ENCODE assay signal across 8 cellular contexts in the genomic region with DNA sequence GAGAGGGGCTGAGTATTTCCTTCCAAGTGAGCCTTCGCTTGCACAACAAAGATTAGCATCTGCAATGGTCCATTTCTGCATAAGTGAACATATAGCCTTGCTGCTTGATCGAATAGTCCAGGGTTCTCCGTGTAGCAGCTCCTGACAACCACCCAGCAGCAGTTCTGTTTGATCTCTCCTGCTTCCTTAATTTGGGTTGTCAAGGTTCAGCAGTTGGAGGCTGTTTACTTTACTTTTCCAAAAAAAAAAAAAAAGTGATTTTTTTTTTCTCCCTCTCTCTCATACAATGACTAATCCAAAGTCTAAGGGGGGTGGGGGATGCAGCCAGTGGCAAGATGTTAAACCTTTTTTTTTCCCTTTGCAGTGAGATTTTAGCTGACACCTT. TPM values are rescaled to one million over a fixed set of nuclear protein-coding genes. Genes with fewer than 3 reads are reported as not detected.
DNase-seq lines count a peak whose midpoint lies in the region; ATAC-seq, FAIRE-seq and TF ChIP-seq lines count a peak whose summit lies in the region.

No MANE protein-coding gene starts in this region.

- H3K27me3 ChIP-seq in CD4-positive, alpha-beta memory T cell (ENCODE audit: insufficient read depth, low read length), result no peaks in the 10 kb centered on the region
- H3K27me3 ChIP-seq in astrocyte (ENCODE audit: insufficient read depth, low read length), result no peaks in the 10 kb centered on the region
- H3K27me3 ChIP-seq in muscle layer of duodenum (ENCODE audit: low read depth, low read length), result no peaks in the 10 kb centered on the region

- H3K9ac ChIP-seq in astrocyte (ENCODE audit: low read length), result peak overlapping the region; percentile 99

- H3K4me1 ChIP-seq in CD4-positive, alpha-beta memory T cell (ENCODE audit: insufficient read depth, low read length), result peaks cover 12% of the 10 kb centered on the region
- H3K4me1 ChIP-seq in astrocyte (ENCODE audit: insufficient read depth, low read length) (peaks cover 16% of the 10 kb centered on the region), muscle layer of duodenum (ENCODE audit: control insufficient read depth in 1 of 2, insufficient read depth in 2 of 2, low read length in 2 of 2) (peaks cover 14 to 35% of the 10 kb centered on the region in 2 donors)

- no peaks in the 10 kb centered on the region for H3K9me3 Mint-ChIP-seq in CD4-positive, alpha-beta memory T cell
- no peaks in the 10 kb centered on the region for H3K9me3 Mint-ChIP-seq in astrocyte (ENCODE audit: unreplicated experiment)

- peaks cover 8 to 33% (median 14%) of the 10 kb centered on the region in 4 donors for H3K4me1 Mint-ChIP-seq in CD4-positive, alpha-beta memory T cell
- H3K4me1 Mint-ChIP-seq in astrocyte (ENCODE audit: low read depth, unreplicated experiment), result peaks cover 35% of the 10 kb centered on the region

- POLR2A ChIA-PET in CD4-positive, alpha-beta memory T cell (lab: Charles Lee; ENCODE audit: partially characterized antibody), result no interaction called here

- no peaks in the 10 kb centered on the region for H3K36me3 ChIP-seq in CD4-positive, alpha-beta memory T cell (ENCODE audit: insufficient read depth, low read length)
- H3K36me3 ChIP-seq in astrocyte (ENCODE audit: insufficient read depth, low read length), result peaks cover 17% of the 10 kb centered on the region
- H3K36me3 ChIP-seq in muscle layer of duodenum (ENCODE audit: control insufficient read depth in 1 of 2, insufficient read depth in 2 of 2, low read length in 2 of 2), result no peaks in the 10 kb centered on the region

- peaks cover 97% of the 10 kb centered on the region for H3K79me2 ChIP-seq in astrocyte (ENCODE audit: insufficient read depth, low read length)

- H4K20me1 ChIP-seq in astrocyte (ENCODE audit: insufficient read depth, low read length), result peaks cover 22% of the 10 kb centered on the region

- H3K4me2 ChIP-seq in astrocyte (ENCODE audit: low read length), result peak overlapping the region; percentile 88

- intact Hi-C loops in CD4-positive, alpha-beta memory T cell (cut with micrococcal nuclease), result loop anchor here (5.0 to 10.0 kb wide), 8 partner anchors 122 to 865 kb away; a partner anchor contains a TSS

- ATAC-seq in HG03175 (IDR thresholded peaks at IDR 0.05; ENCODE audit: unreplicated experiment), result no peak
- ATAC-seq in HG03571 (IDR thresholded peaks at IDR 0.05; ENCODE audit: unreplicated experiment), result no peak
- ATAC-seq in HG03135 (IDR thresholded peaks at IDR 0.05; ENCODE audit: unreplicated experiment), result no peak

- no peak for TF ChIP-seq CTCF in astrocyte (IDR thresholded peaks at IDR 0.05; ENCODE audit: insufficient read depth, low read depth, low read length)

- no peak overlapping the region for H3K4me3 ChIP-seq in CD4-positive, alpha-beta memory T cell (ENCODE audit: low read length in 2 of 2)
- H3K4me3 ChIP-seq in astrocyte (ENCODE audit: insufficient read depth, low read depth, low read length) (peak overlapping the region; percentile 86), muscle layer of duodenum (ENCODE audit: low read depth in 1 of 2, low read length in 2 of 2) (peak overlapping the region; percentile 47 to 95)

- peak overlapping the region in 6 of 8 donors; percentile 3 to 52 (median 36) for H3K4me3 Mint-ChIP-seq in CD4-positive, alpha-beta memory T cell
- peak overlapping the region; percentile 92 for H3K4me3 Mint-ChIP-seq in astrocyte (ENCODE audit: unreplicated experiment)

- DNase-seq in CD4-positive, alpha-beta memory T cell, result no peak
- peak; percentile 71 for DNase-seq in M059J (ENCODE audit: low read depth)
- peak; percentile 73 for DNase-seq in astrocyte (ENCODE audit: low read depth)
- no peak for DNase-seq in activated gamma-delta T cell (lab: John Stamatoyannopoulos, UW)

- no peaks in the 10 kb centered on the region for H3K9me3 ChIP-seq in CD4-positive, alpha-beta memory T cell (ENCODE audit: control insufficient read depth in 1 of 2, low read length in 2 of 2)
- H3K9me3 ChIP-seq in astrocyte (ENCODE audit: insufficient read depth, low read depth, low read length) (no peaks in the 10 kb centered on the region), muscle layer of duodenum (ENCODE audit: control insufficient read depth in 1 of 2, low read length in 2 of 2) (no peaks in the 10 kb centered on the region)

- peaks cover 13 to 18% of the 10 kb centered on the region in 2 donors for H3K36me3 Mint-ChIP-seq in CD4-positive, alpha-beta memory T cell
- H3K36me3 Mint-ChIP-seq in astrocyte (ENCODE audit: low read depth, unreplicated experiment), result peaks cover 8% of the 10 kb centered on the region

- CTCF ChIA-PET in CD4-positive, alpha-beta memory T cell (lab: Charles Lee; ENCODE audit: partially characterized antibody), result interaction anchor here (0.7 kb wide), 1 partner anchor 328 kb away, joined by 3 read pairs; no protein-coding TSS in a partner anchor

- H3K27ac Mint-ChIP-seq in CD4-positive, alpha-beta memory T cell, result peak overlapping the region in 2 of 7 donors; percentile 11 to 95
- H3K27ac Mint-ChIP-seq in astrocyte (ENCODE audit: unreplicated experiment), result peak overlapping the region; percentile 98

- no peak overlapping the region for H2AFZ ChIP-seq in astrocyte (ENCODE audit: low read depth, low read length)

- no peak overlapping the region for H3K27ac ChIP-seq in CD4-positive, alpha-beta memory T cell (ENCODE audit: low read depth, low read length)
- H3K27ac ChIP-seq in astrocyte (ENCODE audit: low read depth, low read length) (peak overlapping the region; percentile 96), muscle layer of duodenum (ENCODE audit: low read length) (peak overlapping the region; percentile 86)

- no peaks in the 10 kb centered on the region for H3K27me3 Mint-ChIP-seq in CD4-positive, alpha-beta memory T cell
- no peaks in the 10 kb centered on the region for H3K27me3 Mint-ChIP-seq in astrocyte (ENCODE audit: low read depth, unreplicated experiment)

- FAIRE-seq in astrocyte (lab: Jason Lieb, UNC), result no peak

RNA-seq across cellular contexts. Expression of a gene that starts 3.6 kb away (rescaled TPM):
- total RNA-seq in CD4-positive, alpha-beta memory T cell, result 100 to 1,000 TPM; 290 to 348 TPM
- polyA plus RNA-seq in CD4-positive, alpha-beta memory T cell, result 100 to 1,000 TPM; 189 to 267 TPM
- 18.1 and 19.2 TPM in 2 replicates for total RNA-seq in M059J (2014; rRNA removed; shearing (Covaris generic))
- 107 and 124 TPM in 2 replicates for total RNA-seq in astrocyte

Comparison
In these comparisons a context has a peak if more than half of its experiments do, and no peak if none do; other contexts are left out.
1. DNase-seq: peak in M059J (single experiment) and astrocyte (single experiment); none in CD4-positive, alpha-beta memory T cell (0 of 5) and activated gamma-delta T cell (single experiment).
2. H3K4me3 ChIP-seq: peak in astrocyte (single experiment) and muscle layer of duodenum (2 of 2); none in CD4-positive, alpha-beta memory T cell (0 of 2).